In genomic region chr2:128469875-128470274, GRCh38 we compare ENCODE assay signal across 21 cellular contexts.
DNase-seq lines count a peak whose midpoint lies in the region; ATAC-seq and TF ChIP-seq lines count a peak whose summit lies in the region.
"Had no signal": no experiment of that assay in that cellular context is flagged by ENCODE, and none has a peak within 500 bp of the region (broad histone marks: within the 10 kb centered on the region; RNA-seq: fewer than 3 reads in every experiment).

No MANE protein-coding gene starts in this region.

- peak overlapping the region in 7 of 10 experiments; percentile 14 to 43 (median 31); a peak in 10 of 20 replicates for H3K4me3 ChIP-seq in BLaER1 treated with 17β-estradiol and CSF1 and Interleukin-3, amounts not matched to agents 10 nM and 100 nM
- H3K4me3 ChIP-seq in H7 (ENCODE audit: insufficient read depth, low read depth, low read length) = no peak overlapping the region
- no peak overlapping the region for H3K4me3 ChIP-seq in testis
- H3K4me3 ChIP-seq: GM23338, PC-9, SK-N-MC had no signal

- CTCF ChIA-PET in CD4-positive, alpha-beta T cell (lab: Charles Lee) = no interaction called here

- peaks cover 26 to 30% (median 28%) of the 10 kb centered on the region in 10 experiments for H3K4me1 ChIP-seq in BLaER1 treated with 17β-estradiol and CSF1 and Interleukin-3, amounts not matched to agents 10 nM and 100 nM
- H3K4me1 ChIP-seq in testis = peaks cover 18% of the 10 kb centered on the region

- intact Hi-C loops in testis (cut with DNase I; ENCODE audit: low total_unique reads) = no loop called here
- intact Hi-C loops in CD4-positive, alpha-beta T cell (cut with DNase I, micrococcal nuclease) = no loop called here

- DNase-seq in H7 (peak; percentile 8), mucosa of gallbladder (ENCODE audit: low spot score) (peak; percentile 1), testis (peak; percentile 2), foreskin melanocyte (no peak)
- no peak for DNase-seq in CD4-positive, alpha-beta T cell
- DNase-seq: C1 segment of cervical spinal cord, EL, GF-D8, NCI-H1105, NCI-H146, NCI-H2029, NCI-H2227 treated with DMSO at 0.1 percent for 48 hours, NCI-H510A treated with DMSO at 0.1 percent for 48 hours, NCI-H748 treated with DMSO at 0.1 percent for 48 hours, SHP77 treated with DMSO at 0.1 percent for 48 hours had no signal

- peaks cover 0 to 11% (median 0%) of the 10 kb centered on the region in 11 experiments; a peak in 3 of 22 replicates for H4K20me1 ChIP-seq in BLaER1 treated with 17β-estradiol and CSF1 and Interleukin-3, amounts not matched to agents 10 nM and 100 nM

- peaks cover 64 to 77% (median 72%) of the 10 kb centered on the region in 11 experiments for H3K9me3 ChIP-seq in BLaER1 treated with 17β-estradiol and CSF1 and Interleukin-3, amounts not matched to agents 10 nM and 100 nM (replicated peaks in 1 of 11)
- no peaks in the 10 kb centered on the region for H3K9me3 ChIP-seq in testis
- peaks cover 26% of the 10 kb centered on the region for H3K9me3 ChIP-seq in CD4-positive, alpha-beta T cell (ENCODE audit: control insufficient read depth, low read length)

- H3K9ac ChIP-seq in BLaER1 treated with 17β-estradiol and CSF1 and Interleukin-3, amounts not matched to agents 10 nM and 100 nM = no peak overlapping the region

- H3K27ac Mint-ChIP-seq in CD4-positive, alpha-beta T cell = no peak overlapping the region
- H3K27ac Mint-ChIP-seq: GM23338 had no signal

- H3K4me3 Mint-ChIP-seq in CD4-positive, alpha-beta T cell = no peak overlapping the region
- H3K4me3 Mint-ChIP-seq: GM23338, IgD-negative memory B cell had no signal

- H3K36me3 Mint-ChIP-seq in CD4-positive, alpha-beta T cell (ENCODE audit: low read depth) = no peaks in the 10 kb centered on the region

- no peaks in the 10 kb centered on the region for H3K4me1 Mint-ChIP-seq in CD4-positive, alpha-beta T cell (ENCODE audit: low read depth)

- no peak for TF ChIP-seq POLR2A in testis (IDR thresholded peaks at IDR 0.05)

- POLR2A ChIA-PET in CD4-positive, alpha-beta T cell (lab: Charles Lee) = no interaction called here

- no peak overlapping the region for H3K27ac ChIP-seq in BLaER1 treated with 17β-estradiol and CSF1 and Interleukin-3, amounts not matched to agents 10 nM and 100 nM
- H3K27ac ChIP-seq in testis = no peak overlapping the region
- no peak overlapping the region for H3K27ac ChIP-seq in CD4-positive, alpha-beta T cell (ENCODE audit: low read depth, low read length)
- H3K27ac ChIP-seq: PC-9, SK-N-MC had no signal

- 97 to 100% methylated on average over 1 to 3 of the region's 3 CpGs for WGBS in testis, 2 donors

- H3K9me3 Mint-ChIP-seq in CD4-positive, alpha-beta T cell = peaks cover 9% of the 10 kb centered on the region

- no peak for ATAC-seq in GM19397 (IDR thresholded peaks at IDR 0.05; ENCODE audit: unreplicated experiment)
- no peak for ATAC-seq in CD4-positive, alpha-beta T cell (ENCODE audit: poor library complexity)

- TF ChIP-seq CTCF in testis (IDR thresholded peaks at IDR 0.05) = no peak
- TF ChIP-seq CTCF in CD4-positive, alpha-beta T cell (IDR thresholded peaks at IDR 0.05) = no peak

- peaks cover 28 to 60% (median 56%) of the 10 kb centered on the region in 11 experiments; a peak in 21 of 22 replicates for H3K36me3 ChIP-seq in BLaER1 treated with 17β-estradiol and CSF1 and Interleukin-3, amounts not matched to agents 10 nM and 100 nM
- H3K36me3 ChIP-seq in H7 (replicated peaks; ENCODE audit: control insufficient read depth, insufficient read depth, low read length) = no peaks in the 10 kb centered on the region
- no peaks in the 10 kb centered on the region for H3K36me3 ChIP-seq in testis (ENCODE audit: low read depth, missing control alignments)

- no peaks in the 10 kb centered on the region for H3K27me3 ChIP-seq in BLaER1 treated with 17β-estradiol and CSF1 and Interleukin-3, amounts not matched to agents 10 nM and 100 nM
- H3K27me3 ChIP-seq in H7 (ENCODE audit: control insufficient read depth, insufficient read depth, low read length) (no peaks in the 10 kb centered on the region), testis (no peaks in the 10 kb centered on the region)
- H3K27me3 ChIP-seq in CD4-positive, alpha-beta T cell (ENCODE audit: control insufficient read depth, insufficient read depth, low read length) = peaks cover 5% of the 10 kb centered on the region

- H3K4me2 ChIP-seq in BLaER1 treated with 17β-estradiol and CSF1 and Interleukin-3, amounts not matched to agents 10 nM and 100 nM = no peak overlapping the region
- H3K4me2 ChIP-seq: GM23338, PC-9 had no signal

- peaks cover 13% of the 10 kb centered on the region for H3K27me3 Mint-ChIP-seq in CD4-positive, alpha-beta T cell

Comparison
In these comparisons a context has a peak if more than half of its experiments do, and no peak if none do; other contexts are left out.
1. H3K4me3 ChIP-seq: peak in BLaER1 treated with 17β-estradiol and CSF1 and Interleukin-3, amounts not matched to agents 10 nM and 100 nM (7 of 10); none in H7 (single experiment) and testis (0 of 2).
2. DNase-seq: peak in H7 (single experiment), mucosa of gallbladder (single experiment) and testis (single experiment); none in CD4-positive, alpha-beta T cell (0 of 10) and foreskin melanocyte (single experiment).